Comparison of ENCODE assay signal across 3 cellular contexts in the genomic region with DNA sequence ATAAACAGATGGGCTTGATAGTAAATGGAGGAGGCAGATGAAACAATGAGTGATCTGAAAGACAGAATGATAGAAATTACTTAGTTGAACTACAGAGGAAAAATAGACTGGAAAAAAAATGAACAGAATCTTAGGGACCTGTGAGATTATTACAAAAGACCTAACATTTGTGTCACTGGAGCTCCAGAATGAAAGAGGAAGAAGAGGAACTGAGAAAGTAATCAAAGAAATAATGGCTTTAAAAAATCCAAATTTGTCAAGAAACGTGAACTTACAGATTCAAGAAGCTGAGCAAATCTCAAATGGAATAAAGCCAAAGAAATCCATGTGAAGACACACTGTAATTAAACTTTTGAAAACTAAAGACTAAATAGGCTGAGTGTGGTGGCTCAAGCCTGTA.
TF ChIP-seq lines count a peak whose summit lies in the region.

No MANE protein-coding gene starts in this region.

TF ChIP-seq in A549, 52 proteins besides CTCF, POLR2A, EP300 and RAD21:
- TF ChIP-seq MAZ (IDR thresholded peaks at IDR 0.05; ENCODE audit: borderline replicate concordance, low read depth, low read length) (no peak), ZC3H11A (IDR thresholded peaks at IDR 0.05) (no peak), RNF2 (IDR thresholded peaks at IDR 0.05; ENCODE audit: borderline replicate concordance, low read depth) (no peak), CBX8 (IDR thresholded peaks at IDR 0.05) (no peak), CBX2 (IDR thresholded peaks at IDR 0.05; ENCODE audit: borderline replicate concordance, low read depth) (no peak), NPAS2 (CRISPR knock-in tag; IDR thresholded peaks at IDR 0.05; ENCODE audit: borderline replicate concordance) (no peak), RFX5 (IDR thresholded peaks at IDR 0.05) (no peak), FOSL2 (IDR thresholded peaks at IDR 0.05) (no peak), FOSL2 (CRISPR knock-in tag; IDR thresholded peaks at IDR 0.05) (no peak), RARB (CRISPR knock-in tag; IDR thresholded peaks at IDR 0.05) (no peak), GATA3 (IDR thresholded peaks at IDR 0.05; ENCODE audit: borderline replicate concordance) (no peak), SMC3 (IDR thresholded peaks at IDR 0.05) (no peak), JUNB (IDR thresholded peaks at IDR 0.05) (no peak), HOXA7 (CRISPR knock-in tag; IDR thresholded peaks at IDR 0.05) (no peak)
- TF ChIP-seq, protein P1, sequence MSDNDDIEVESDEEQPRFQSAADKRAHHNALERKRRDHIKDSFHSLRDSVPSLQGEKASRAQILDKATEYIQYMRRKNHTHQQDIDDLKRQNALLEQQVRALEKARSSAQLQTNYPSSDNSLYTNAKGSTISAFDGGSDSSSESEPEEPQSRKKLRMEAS (IDR thresholded peaks at IDR 0.05), result no peak
- TF ChIP-seq, protein P2, sequence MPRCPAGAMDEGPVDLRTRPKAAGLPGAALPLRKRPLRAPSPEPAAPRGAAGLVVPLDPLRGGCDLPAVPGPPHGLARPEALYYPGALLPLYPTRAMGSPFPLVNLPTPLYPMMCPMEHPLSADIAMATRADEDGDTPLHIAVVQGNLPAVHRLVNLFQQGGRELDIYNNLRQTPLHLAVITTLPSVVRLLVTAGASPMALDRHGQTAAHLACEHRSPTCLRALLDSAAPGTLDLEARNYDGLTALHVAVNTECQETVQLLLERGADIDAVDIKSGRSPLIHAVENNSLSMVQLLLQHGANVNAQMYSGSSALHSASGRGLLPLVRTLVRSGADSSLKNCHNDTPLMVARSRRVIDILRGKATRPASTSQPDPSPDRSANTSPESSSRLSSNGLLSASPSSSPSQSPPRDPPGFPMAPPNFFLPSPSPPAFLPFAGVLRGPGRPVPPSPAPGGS (IDR thresholded peaks at IDR 0.05), result no peak

TF ChIP-seq in GM12891, 5 proteins besides CTCF, POLR2A, EP300 and RAD21 (continued from another document):
- TF ChIP-seq SPI1 (IDR thresholded peaks at IDR 0.05; ENCODE audit: low read depth, low read length) (peak; percentile 53; the same call in 1 of the 2 replicates), TAF1 (IDR thresholded peaks at IDR 0.05; ENCODE audit: low read depth, low read length) (no peak), PAX5 (IDR thresholded peaks at IDR 0.05; ENCODE audit: insufficient read depth, low read length, severe bottlenecking) (no peak), POU2F2 (IDR thresholded peaks at IDR 0.05; ENCODE audit: low read depth, low read length) (no peak)

TF ChIP-seq in GM12878, 131 proteins besides CTCF, POLR2A, EP300 and RAD21:
- TF ChIP-seq EGR1 (IDR thresholded peaks at IDR 0.05; ENCODE audit: borderline replicate concordance in 1 of 2, low read depth in 2 of 2, low read length in 2 of 2) (no peak), SPI1 (IDR thresholded peaks at IDR 0.05; ENCODE audit: borderline replicate concordance, insufficient read depth, low read depth, low read length) (peak; percentile 65; the same call in 1 of the 2 replicates)
